In the genomic region with DNA sequence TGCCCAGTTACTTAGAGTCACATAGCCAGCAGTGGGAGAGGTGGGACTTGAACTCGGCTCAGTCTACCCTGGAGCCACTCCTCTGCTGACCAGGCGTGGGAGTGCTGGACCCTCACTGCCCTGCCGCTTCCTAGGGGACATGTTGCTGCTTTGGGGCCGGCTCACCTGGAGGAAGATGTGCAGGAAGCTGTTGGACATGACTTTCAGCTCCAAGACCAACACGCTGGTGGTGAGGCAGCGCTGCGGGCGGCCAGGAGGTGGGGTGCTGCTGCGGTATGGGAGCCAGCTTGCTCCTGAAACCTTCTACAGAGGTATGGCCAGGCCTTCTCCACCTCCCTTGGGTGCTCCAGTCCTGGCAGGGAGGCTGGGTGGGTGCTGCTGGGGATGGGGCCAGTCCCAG, we compare ENCODE assay signal across 23 cellular contexts. TPM values are rescaled to one million over a fixed set of nuclear protein-coding genes. Genes with fewer than 3 reads are reported as not detected.
A peak's percentile ranks its signal among the peaks of the same experiment; 100 is the strongest.
DNase-seq lines count a peak whose midpoint lies in the region; ATAC-seq, FAIRE-seq and TF ChIP-seq lines count a peak whose summit lies in the region.
"Had no signal": no experiment of that assay in that cellular context is flagged by ENCODE, and none has a peak within 500 bp of the region (broad histone marks: within the 10 kb centered on the region; RNA-seq: fewer than 3 reads in every experiment).

No MANE protein-coding gene starts in this region.

- CTCF ChIA-PET in HCT116 (lab: Charles Lee) (no interaction called here), PC-3 (lab: Charles Lee) (no interaction called here)

- no TSS peak for BruUV-seq in HCT116 (replicated peaks; lab: Mats Ljungman, UMichigan)
- no TSS peak for BruUV-seq in PC-3 (replicated peaks; lab: Mats Ljungman, UMichigan)

- no peaks in the 10 kb centered on the region for H3K9me3 ChIP-seq in HCT116 (ENCODE audit: control insufficient read depth in 1 of 2, insufficient read depth in 1 of 2, low read depth in 1 of 2, low read length in 2 of 2)
- no peaks in the 10 kb centered on the region for H3K9me3 ChIP-seq in PC-3 (ENCODE audit: low read length)
- H3K9me3 ChIP-seq: adrenal gland, lower lobe of right lung, sigmoid colon, upper lobe of left lung had no signal

- H3K27me3 ChIP-seq in HCT116 (ENCODE audit: insufficient read depth, low read length) = no peaks in the 10 kb centered on the region
- H3K27me3 ChIP-seq in PC-3 (ENCODE audit: low read length) = no peaks in the 10 kb centered on the region
- H3K27me3 ChIP-seq in foreskin keratinocyte = no peaks in the 10 kb centered on the region
- H3K27me3 ChIP-seq: adrenal gland, sigmoid colon, upper lobe of left lung had no signal

- H3K4me3 ChIP-seq in HCT116 (replicated peaks in 1 of 2; ENCODE audit: low read depth in 1 of 2, low read length in 2 of 2) (no peak overlapping the region), PC-3 (ENCODE audit: low read length) (no peak overlapping the region)
- H3K4me3 ChIP-seq: adrenal gland, lower lobe of right lung, sigmoid colon, upper lobe of left lung had no signal

- H4K20me1 ChIP-seq in HCT116 (ENCODE audit: insufficient read depth) (no peaks in the 10 kb centered on the region), PC-3 (ENCODE audit: low read length) (no peaks in the 10 kb centered on the region)

- H3K27ac ChIP-seq in HCT116 (ENCODE audit: low read depth, low read length) (no peak overlapping the region), PC-3 (ENCODE audit: low read length) (no peak overlapping the region), foreskin keratinocyte (no peak overlapping the region)
- H3K27ac ChIP-seq: adrenal gland, lower lobe of right lung, sigmoid colon, upper lobe of left lung had no signal

- no peaks in the 10 kb centered on the region for H3F3A ChIP-seq in PC-3 (ENCODE audit: low read length, unreplicated experiment)

- intact Hi-C loops in HCT116 (cut with micrococcal nuclease) (no loop called here), PC-3 (cut with micrococcal nuclease) (no loop called here)

- no peak for TF ChIP-seq POLR2A in HCT116 (IDR thresholded peaks at IDR 0.05; ENCODE audit: borderline replicate concordance, extremely low read depth, insufficient read depth, insufficient read length)
- TF ChIP-seq POLR2A in H54 (IDR thresholded peaks at IDR 0.05; ENCODE audit: low read depth, low read length) = no peak

- H3K4me2 ChIP-seq in HCT116 (ENCODE audit: low read length) (no peak overlapping the region), PC-3 (ENCODE audit: low read length) (no peak overlapping the region)

- no peak for ATAC-seq in HCT116
- no peak for ATAC-seq in PC-3
- no peak for ATAC-seq in foreskin keratinocyte
- ATAC-seq: activated CD4-positive, alpha-beta T cell treated with anti-CD3 and anti-CD28 coated beads for 36 hours; activated CD8-positive, alpha-beta memory T cell treated with anti-CD3 and anti-CD28 coated beads, Interleukin-2, amount 10 ng/mL, durations not matched to agents 7 days and 5 days; lower lobe of right lung; Panc1 had no signal

- no peak for FAIRE-seq in H54 (lab: Jason Lieb, UNC)

- H3K9ac ChIP-seq in HCT116 (ENCODE audit: low read length) (no peak overlapping the region), PC-3 (ENCODE audit: low read length) (no peak overlapping the region)

- H3K79me2 ChIP-seq in HCT116 (ENCODE audit: insufficient read depth, low read length) (no peaks in the 10 kb centered on the region), PC-3 (ENCODE audit: low read length) (no peaks in the 10 kb centered on the region)

- H3K4me1 ChIP-seq in HCT116 (ENCODE audit: control insufficient read depth in 1 of 2, insufficient read depth in 2 of 2, low read length in 2 of 2) (peaks cover 16 to 17% of the 10 kb centered on the region in 2 experiments), PC-3 (ENCODE audit: insufficient read depth, low read length) (peaks cover 11% of the 10 kb centered on the region; the same call in 1 of the 2 replicates), foreskin keratinocyte (no peaks in the 10 kb centered on the region)

- H2AFZ ChIP-seq in HCT116 (ENCODE audit: low read depth, low read length, poor library complexity, severe bottlenecking) = no peak overlapping the region
- H2AFZ ChIP-seq in PC-3 (ENCODE audit: low read length) = no peak overlapping the region

- POLR2A ChIA-PET in HCT116 (lab: Charles Lee) = no interaction called here
- POLR2A ChIA-PET in PC-3 (lab: Charles Lee; ENCODE audit: unreplicated experiment) = no interaction called here

- TF ChIP-seq CTCF in HCT116 (IDR thresholded peaks at IDR 0.05 in 2 of 3, conservative IDR thresholded peaks at IDR 0.05 in 1 of 3; ENCODE audit: borderline replicate concordance in 1 of 3, insufficient read depth in 1 of 3, low read depth in 2 of 3, low read length in 2 of 3) (peak in 2 of 3 experiments; percentile 8 to 48; a peak in 2 of 6 replicates), PC-3 (conservative IDR thresholded peaks at IDR 0.05; ENCODE audit: low read depth, low read length) (peak; percentile 24; the same call in 1 of the 2 replicates), foreskin keratinocyte (conservative IDR thresholded peaks at IDR 0.05) (peak; percentile 31)

- TF ChIP-seq RAD21 in HCT116 (IDR thresholded peaks at IDR 0.05; ENCODE audit: low read depth) = no peak

- DNase-seq in COLO668 (lab: John Stamatoyannopoulos, UW; ENCODE audit: unreplicated experiment) (peak; percentile 18), HCT116 (ENCODE audit: low read depth, low spot score) (no peak), PC-3 (no peak), foreskin keratinocyte (no peak), H54 (ENCODE audit: insufficient read length, low spot score) (no peak), NCI-H774 (lab: John Stamatoyannopoulos, UW) (no peak), iPS-NIHi11 (ENCODE audit: low spot score) (no peak), NCI-H2029 treated with DMSO at 0.1 percent for 48 hours (lab: John Stamatoyannopoulos, UW) (no peak)
- DNase-seq: activated CD4-positive, alpha-beta T cell treated with anti-CD3 and anti-CD28 coated beads for 36 hours; activated CD8-positive, alpha-beta memory T cell treated with anti-CD3 and anti-CD28 coated beads, Interleukin-2, amount 10 ng/mL, durations not matched to agents 7 days and 5 days; adrenal gland; central memory CD4-positive, alpha-beta T cell; effector memory CD4-positive, alpha-beta T cell; head of caudate nucleus; lower lobe of right lung; NCI-H1092; NCI-H2107; NCI-H524 treated with DMSO at 0.1 percent for 48 hours; sigmoid colon; stimulated activated CD4-positive, alpha-beta T cell treated with anti-CD3 and anti-CD28 coated beads, Interleukin-2, amount 100 ng/mL, for 24 hours; T1000; upper lobe of left lung had no signal

- RAD21 ChIA-PET in HCT116 (lab: Charles Lee; ENCODE audit: low non-redundant PET in 1 of 2, low total read pairs in 2 of 2, uncharacterized antibody in 2 of 2, unreplicated experiment in 2 of 2) = no interaction called here

- H3K36me3 ChIP-seq in HCT116 (ENCODE audit: control insufficient read depth in 1 of 2, insufficient read depth in 2 of 2, low read length in 2 of 2) (no peaks in the 10 kb centered on the region), PC-3 (ENCODE audit: low read depth, low read length) (no peaks in the 10 kb centered on the region)
- H3K36me3 ChIP-seq: adrenal gland, lower lobe of right lung, sigmoid colon, upper lobe of left lung had no signal

- no peaks in the 10 kb centered on the region for H3K9me2 ChIP-seq in HCT116 (ENCODE audit: insufficient read depth)
- no peaks in the 10 kb centered on the region for H3K9me2 ChIP-seq in PC-3 (replicated peaks; ENCODE audit: low read length)

TF ChIP-seq in HCT116, 20 proteins besides CTCF, POLR2A, EP300 and RAD21:
- TF ChIP-seq JUND (IDR thresholded peaks at IDR 0.05) (no peak), YY1 (IDR thresholded peaks at IDR 0.05; ENCODE audit: extremely low read depth, insufficient replicate concordance, low read depth, low read length) (no peak), SIN3A (IDR thresholded peaks at IDR 0.05; ENCODE audit: low read depth) (no peak), EZH2phosphoT487 (IDR thresholded peaks at IDR 0.05; ENCODE audit: borderline replicate concordance) (no peak)

RNA-seq across cellular contexts. Expression of a gene that starts 3.4 kb away (rescaled TPM):
- total RNA-seq in HCT116 (2021; ENCODE audit: unreplicated experiment) = 6.9 TPM
- polyA plus RNA-seq in HCT116 (2012) = 6.7 and 7.8 TPM in 2 replicates
- total RNA-seq in PC-3 (2014; rRNA removed) = 7.5 and 10.0 TPM in 2 replicates
- 2.2 and 3.9 TPM in 2 replicates for total RNA-seq in foreskin keratinocyte
- 2.2 and 3.7 TPM in 2 replicates for polyA plus RNA-seq in foreskin keratinocyte

RNA-seq across cellular contexts. Expression of a gene that starts 22.5 kb away (rescaled TPM):
- total RNA-seq in HCT116 (2021; ENCODE audit: unreplicated experiment) (10.7 TPM), PC-3 (2014; rRNA removed) (20.5 and 21.7 TPM in 2 replicates), foreskin keratinocyte (33.7 and 41.7 TPM in 2 replicates)
- 4.8 and 5.0 TPM in 2 replicates for polyA plus RNA-seq in HCT116 (2012)
- 30.9 and 37.1 TPM in 2 replicates for polyA plus RNA-seq in foreskin keratinocyte

RNA-seq across cellular contexts. Expression of a gene that starts 34.2 kb away (rescaled TPM):
- total RNA-seq in HCT116 (2021; ENCODE audit: unreplicated experiment) = 9.2 TPM
- 9.7 and 11.4 TPM in 2 replicates for polyA plus RNA-seq in HCT116 (2012)
- 0.86 and 0.95 TPM in 2 replicates for total RNA-seq in PC-3 (2014; rRNA removed)
- 0.28 and 0.65 TPM in 2 replicates for total RNA-seq in foreskin keratinocyte
- polyA plus RNA-seq in foreskin keratinocyte = 0.36 and 0.85 TPM in 2 replicates

RNA-seq across cellular contexts. Expression of a gene that starts 38.6 kb away (rescaled TPM):
- 24.6 TPM for total RNA-seq in HCT116 (2021; ENCODE audit: unreplicated experiment)
- polyA plus RNA-seq in HCT116 (2012) = 18.3 and 22.0 TPM in 2 replicates
- total RNA-seq in PC-3 (2014; rRNA removed) = 34.1 and 37.8 TPM in 2 replicates
- 21.2 and 25.9 TPM in 2 replicates for total RNA-seq in foreskin keratinocyte
- 26.2 and 30.1 TPM in 2 replicates for polyA plus RNA-seq in foreskin keratinocyte
